ENCODE assay signal across 9 cellular contexts in genomic region chr17:79192503-79193500, GRCh38.
DNase-seq lines count a peak whose midpoint lies in the region; ATAC-seq and TF ChIP-seq lines count a peak whose summit lies in the region.
"Had no signal": no experiment of that assay in that cellular context is flagged by ENCODE, and none has a peak within 500 bp of the region (broad histone marks: within the 10 kb centered on the region; RNA-seq: fewer than 3 reads in every experiment).

No MANE protein-coding gene starts in this region.

- H3K36me3 ChIP-seq in HUES64 (ENCODE audit: insufficient read depth, low read length) (no peaks in the 10 kb centered on the region), iPS-18a (ENCODE audit: control insufficient read depth, low read depth, low read length) (no peaks in the 10 kb centered on the region)

- 9% methylated on average over 22 of the region's 23 CpGs for WGBS in HUES64

- peak; percentile 7 for DNase-seq in AG10803 (ENCODE audit: low read depth)
- peak; percentile 43 for DNase-seq in activated T-cell treated with anti-CD3 and anti-CD28 coated beads, Interleukin-2, amount 50 U/mL, for 24 hours
- no peak for DNase-seq in effector CD8-positive, alpha-beta T cell (lab: John Stamatoyannopoulos, UW)

- H3K27me3 ChIP-seq in HUES64 (ENCODE audit: insufficient read depth, low read length) (no peaks in the 10 kb centered on the region), iPS-18a (ENCODE audit: control insufficient read depth, insufficient read depth, low read length) (no peaks in the 10 kb centered on the region)

- no peak overlapping the region for H3K4me3 ChIP-seq in AG10803 (ENCODE audit: low read length)
- peak overlapping the region; percentile 24 for H3K4me3 ChIP-seq in HUES64 (ENCODE audit: low read length)
- H3K4me3 ChIP-seq in iPS-18a (ENCODE audit: low read length), result peak overlapping the region; percentile 44
- H3K4me3 ChIP-seq: skin epidermis had no signal

- no peak overlapping the region for H3K4me3 Mint-ChIP-seq in activated T-cell treated with anti-CD3 and anti-CD28 coated beads, Interleukin-2, amount 50 U/mL, for 24 hours

- peak overlapping the region; percentile 95 for H3K27ac ChIP-seq in HUES64 (ENCODE audit: low read depth, low read length)
- peak overlapping the region; percentile 50 for H3K27ac ChIP-seq in iPS-18a (ENCODE audit: low read length)
- H3K27ac ChIP-seq: skin epidermis had no signal

- H3K4me1 Mint-ChIP-seq in activated T-cell treated with anti-CD3 and anti-CD28 coated beads, Interleukin-2, amount 50 U/mL, for 24 hours (ENCODE audit: low read depth), result no peaks in the 10 kb centered on the region

- H3K9me3 Mint-ChIP-seq in activated T-cell treated with anti-CD3 and anti-CD28 coated beads, Interleukin-2, amount 50 U/mL, for 24 hours, result no peaks in the 10 kb centered on the region

- H3K27me3 Mint-ChIP-seq in activated T-cell treated with anti-CD3 and anti-CD28 coated beads, Interleukin-2, amount 50 U/mL, for 24 hours, result peaks cover 55% of the 10 kb centered on the region

- no peaks in the 10 kb centered on the region for H3K36me3 Mint-ChIP-seq in activated T-cell treated with anti-CD3 and anti-CD28 coated beads, Interleukin-2, amount 50 U/mL, for 24 hours (ENCODE audit: low read depth)

- ATAC-seq in GM21423 (IDR thresholded peaks at IDR 0.05; ENCODE audit: unreplicated experiment), result no peak
- ATAC-seq in HG03108 (IDR thresholded peaks at IDR 0.05; ENCODE audit: unreplicated experiment), result no peak
- ATAC-seq in HG02852 (IDR thresholded peaks at IDR 0.05; ENCODE audit: unreplicated experiment), result no peak

- no peaks in the 10 kb centered on the region for H3K9me3 ChIP-seq in HUES64 (ENCODE audit: insufficient read depth, low read depth, low read length)
- no peaks in the 10 kb centered on the region for H3K9me3 ChIP-seq in iPS-18a (ENCODE audit: control insufficient read depth, low read depth, low read length)

- peaks cover 28% of the 10 kb centered on the region for H3K4me1 ChIP-seq in HUES64 (ENCODE audit: insufficient read depth, low read length)
- H3K4me1 ChIP-seq in iPS-18a (ENCODE audit: control insufficient read depth, low read depth, low read length), result peaks cover 37% of the 10 kb centered on the region

- no peak overlapping the region for H3K27ac Mint-ChIP-seq in activated T-cell treated with anti-CD3 and anti-CD28 coated beads, Interleukin-2, amount 50 U/mL, for 24 hours

- no peak for TF ChIP-seq CTCF in AG10803 (conservative IDR thresholded peaks at IDR 0.05; ENCODE audit: low read length)

- H3K9ac ChIP-seq in HUES64 (ENCODE audit: low read depth, low read length) (peak overlapping the region; percentile 64), iPS-18a (ENCODE audit: low read length) (peak overlapping the region; percentile 44)
